Comparison of ENCODE assay signal across 1 cellular context in the genomic region with DNA sequence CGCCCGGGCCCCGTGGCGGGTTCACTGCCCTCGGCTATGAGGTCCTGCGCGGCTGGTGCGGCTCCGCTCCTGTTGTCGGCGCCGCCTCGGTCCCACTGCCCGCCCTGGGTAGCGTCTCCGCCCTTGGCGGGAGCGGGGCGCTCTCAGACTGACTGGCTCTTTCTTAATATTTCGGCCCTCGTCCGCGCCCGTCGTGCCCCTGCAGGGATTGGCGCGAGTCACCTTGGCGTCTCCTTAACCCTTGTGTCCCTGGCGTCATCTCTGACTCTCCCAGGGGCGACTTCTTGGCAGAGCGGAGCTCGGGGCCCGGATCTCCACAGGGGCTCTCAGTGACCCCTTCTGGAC.
TF ChIP-seq lines count a peak whose summit lies in the region.

No MANE protein-coding gene starts in this region.

TF ChIP-seq in IMR-90, 13 proteins besides CTCF, POLR2A, EP300 and RAD21:
- TF ChIP-seq FOS (IDR thresholded peaks at IDR 0.05; ENCODE audit: low read depth, low read length) (no peak), MXI1 (IDR thresholded peaks at IDR 0.05; ENCODE audit: borderline replicate concordance, low read depth, low read length) (no peak), BHLHE40 (IDR thresholded peaks at IDR 0.05; ENCODE audit: low read depth, low read length) (no peak), MAZ (IDR thresholded peaks at IDR 0.05; ENCODE audit: borderline replicate concordance, low read depth, low read length) (no peak), MAFK (IDR thresholded peaks at IDR 0.05; ENCODE audit: low read depth, low read length) (no peak), SMC3 (IDR thresholded peaks at IDR 0.05; ENCODE audit: low read depth, low read length) (no peak), CEBPB (IDR thresholded peaks at IDR 0.05; ENCODE audit: low read depth, low read length) (no peak), CHD1 (IDR thresholded peaks at IDR 0.05; ENCODE audit: low read depth, low read length) (no peak), RFX5 (IDR thresholded peaks at IDR 0.05; ENCODE audit: low read depth, low read length) (no peak), NFE2L2 (IDR thresholded peaks at IDR 0.05; ENCODE audit: low read depth, low read length) (no peak), RCOR1 (IDR thresholded peaks at IDR 0.05; ENCODE audit: insufficient replicate concordance, low read length) (no peak)
- TF ChIP-seq, protein P1, sequence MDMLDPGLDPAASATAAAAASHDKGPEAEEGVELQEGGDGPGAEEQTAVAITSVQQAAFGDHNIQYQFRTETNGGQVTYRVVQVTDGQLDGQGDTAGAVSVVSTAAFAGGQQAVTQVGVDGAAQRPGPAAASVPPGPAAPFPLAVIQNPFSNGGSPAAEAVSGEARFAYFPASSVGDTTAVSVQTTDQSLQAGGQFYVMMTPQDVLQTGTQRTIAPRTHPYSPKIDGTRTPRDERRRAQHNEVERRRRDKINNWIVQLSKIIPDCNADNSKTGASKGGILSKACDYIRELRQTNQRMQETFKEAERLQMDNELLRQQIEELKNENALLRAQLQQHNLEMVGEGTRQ (IDR thresholded peaks at IDR 0.05; ENCODE audit: low read depth, low read length), result no peak
- TF ChIP-seq, protein P2, sequence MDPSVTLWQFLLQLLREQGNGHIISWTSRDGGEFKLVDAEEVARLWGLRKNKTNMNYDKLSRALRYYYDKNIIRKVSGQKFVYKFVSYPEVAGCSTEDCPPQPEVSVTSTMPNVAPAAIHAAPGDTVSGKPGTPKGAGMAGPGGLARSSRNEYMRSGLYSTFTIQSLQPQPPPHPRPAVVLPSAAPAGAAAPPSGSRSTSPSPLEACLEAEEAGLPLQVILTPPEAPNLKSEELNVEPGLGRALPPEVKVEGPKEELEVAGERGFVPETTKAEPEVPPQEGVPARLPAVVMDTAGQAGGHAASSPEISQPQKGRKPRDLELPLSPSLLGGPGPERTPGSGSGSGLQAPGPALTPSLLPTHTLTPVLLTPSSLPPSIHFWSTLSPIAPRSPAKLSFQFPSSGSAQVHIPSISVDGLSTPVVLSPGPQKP (IDR thresholded peaks at IDR 0.05; ENCODE audit: borderline replicate concordance, low read depth, low read length), result no peak
